27 cellular contexts compared by ENCODE assay signal in genomic region chr2:235094457-235094856, GRCh38.
"Had no signal": no experiment of that assay in that cellular context is flagged by ENCODE, and none has a peak within 500 bp of the region (broad histone marks: within the 10 kb centered on the region; RNA-seq: fewer than 3 reads in every experiment).

No MANE protein-coding gene starts in this region.

- H3K27ac ChIP-seq: ascending aorta, coronary artery, dorsolateral prefrontal cortex, esophagus muscularis mucosa, foreskin keratinocyte, gastroesophageal sphincter had no signal

- H3K27me3 ChIP-seq: ascending aorta, esophagus muscularis mucosa, gastroesophageal sphincter had no signal

- H3K4me3 ChIP-seq: ascending aorta, coronary artery, dorsolateral prefrontal cortex, esophagus muscularis mucosa, gastroesophageal sphincter had no signal

- FAIRE-seq: bronchial epithelial cell had no signal

- H3K4me1 ChIP-seq: ascending aorta, foreskin keratinocyte had no signal

- ATAC-seq: activated naive CD4-positive, alpha-beta T cell treated with anti-CD3 and anti-CD28 coated beads, Interleukin-2, amount 50 U/mL, for 72 hours; activated T-cell treated with anti-CD3 and anti-CD28 coated beads, Interleukin-2, amount 50 U/mL, for 72 hours; foreskin keratinocyte; gastroesophageal sphincter; T-cell had no signal

- H3K9me3 ChIP-seq: ascending aorta, esophagus muscularis mucosa, gastroesophageal sphincter had no signal

- DNase-seq: activated CD4-positive, alpha-beta memory T cell treated with anti-CD3 and anti-CD28 coated beads, Interleukin-2, amount 10 ng/mL, durations not matched to agents 7 days and 5 days; activated CD4-positive, alpha-beta T cell treated with anti-CD3 and anti-CD28 coated beads for 1 hour; activated CD4-positive, alpha-beta T cell treated with anti-CD3 and anti-CD28 coated beads for 4 hours; activated CD4-positive, alpha-beta T cell treated with anti-CD3 and anti-CD28 coated beads, Interleukin-2, amount 10 ng/mL, durations not matched to agents 7 days and 5 days; activated CD4-positive, alpha-beta T cell treated with anti-CD3 and anti-CD28 coated beads, Interleukin-2, amount 50 U/mL, for 4 hours; activated CD8-positive, alpha-beta memory T cell treated with anti-CD3 and anti-CD28 coated beads, Interleukin-2, amount 50 U/mL, for 48 hours; activated gamma-delta T cell; activated naive CD4-positive, alpha-beta T cell; activated naive CD4-positive, alpha-beta T cell treated with anti-CD3 and anti-CD28 coated beads, Interleukin-2, amount 10 ng/mL, durations not matched to agents 7 days and 5 days; activated naive CD8-positive, alpha-beta T cell treated with anti-CD3 and anti-CD28 coated beads, Interleukin-2, amount 10 ng/mL, durations not matched to agents 7 days and 5 days; activated T-cell treated with anti-CD3 and anti-CD28 coated beads for 4 hours; activated T-cell treated with anti-CD3 and anti-CD28 coated beads, Interleukin-2, amount 50 U/mL, for 24 hours; activated T-cell treated with anti-CD3 and anti-CD28 coated beads, Interleukin-2, amount 50 U/mL, for 72 hours; dorsolateral prefrontal cortex; effector memory CD4-positive, alpha-beta T cell; endodermal cell; erythroblast; foreskin keratinocyte; head of caudate nucleus; T-cell; T1000 had no signal

- H3K36me3 ChIP-seq: ascending aorta, esophagus muscularis mucosa, gastroesophageal sphincter had no signal
